ENCODE assay signal across 8 cellular contexts in genomic region chr1:179129702-179130473, GRCh38. TPM values are rescaled to one million over a fixed set of nuclear protein-coding genes. Genes with fewer than 3 reads are reported as not detected.
DNase-seq lines count a peak whose midpoint lies in the region; ATAC-seq lines count a peak whose summit lies in the region.

No MANE protein-coding gene starts in this region.

- no peaks in the 10 kb centered on the region for H3K36me3 ChIP-seq in urinary bladder (ENCODE audit: insufficient read depth)

- WGBS in urinary bladder = 78% methylated on average over 10 of the region's 10 CpGs

- H3K4me3 Mint-ChIP-seq in activated naive CD8-positive, alpha-beta T cell = peak overlapping the region; percentile 58

- DNase-seq in NCI-H2107 treated with DMSO at 0.1 percent for 48 hours (lab: John Stamatoyannopoulos, UW; ENCODE audit: unreplicated experiment) (peak; percentile 60), NCI-H2107 (lab: John Stamatoyannopoulos, UW) (no peak), NOMO-1 treated with DMSO at 0.1 percent for 48 hours (lab: John Stamatoyannopoulos, UW; ENCODE audit: unreplicated experiment) (peak; percentile 88), kidney tubule cell (ENCODE audit: low spot score) (peak; percentile 61), NCI-H1417 (lab: John Stamatoyannopoulos, UW) (no peak)

- H3K4me1 Mint-ChIP-seq in activated naive CD8-positive, alpha-beta T cell (ENCODE audit: low read depth) = peaks cover 34% of the 10 kb centered on the region

- H3K27me3 Mint-ChIP-seq in activated naive CD8-positive, alpha-beta T cell = no peaks in the 10 kb centered on the region

- ATAC-seq in HG02852 (IDR thresholded peaks at IDR 0.05; ENCODE audit: unreplicated experiment) = peak; percentile 97

- no peak overlapping the region for H3K27ac ChIP-seq in urinary bladder (ENCODE audit: low read depth)

- H3K4me1 ChIP-seq in urinary bladder (ENCODE audit: insufficient read depth) = no peaks in the 10 kb centered on the region

- H3K4me3 ChIP-seq in urinary bladder (ENCODE audit: low read depth, low read length) = peak overlapping the region; percentile 5

- no peaks in the 10 kb centered on the region for H3K9me3 Mint-ChIP-seq in activated naive CD8-positive, alpha-beta T cell (ENCODE audit: low read depth)

- peaks cover 4% of the 10 kb centered on the region for H3K36me3 Mint-ChIP-seq in activated naive CD8-positive, alpha-beta T cell

- H3K27ac Mint-ChIP-seq in activated naive CD8-positive, alpha-beta T cell = peak overlapping the region; percentile 97

RNA-seq across cellular contexts. Expression of gene TOR3A, which starts 48.0 kb away (rescaled TPM):
- total RNA-seq in urinary bladder = 20.5 TPM
- polyA plus RNA-seq in urinary bladder = 37.5 TPM

Comparison
In these comparisons a context has a peak if more than half of its experiments do, and no peak if none do; other contexts are left out.
1. DNase-seq: peak in NCI-H2107 treated with DMSO at 0.1 percent for 48 hours (single experiment), NOMO-1 treated with DMSO at 0.1 percent for 48 hours (single experiment) and kidney tubule cell (single experiment); none in NCI-H2107 (single experiment) and NCI-H1417 (0 of 3).